1 cellular context compared by ENCODE assay signal in the genomic region with DNA sequence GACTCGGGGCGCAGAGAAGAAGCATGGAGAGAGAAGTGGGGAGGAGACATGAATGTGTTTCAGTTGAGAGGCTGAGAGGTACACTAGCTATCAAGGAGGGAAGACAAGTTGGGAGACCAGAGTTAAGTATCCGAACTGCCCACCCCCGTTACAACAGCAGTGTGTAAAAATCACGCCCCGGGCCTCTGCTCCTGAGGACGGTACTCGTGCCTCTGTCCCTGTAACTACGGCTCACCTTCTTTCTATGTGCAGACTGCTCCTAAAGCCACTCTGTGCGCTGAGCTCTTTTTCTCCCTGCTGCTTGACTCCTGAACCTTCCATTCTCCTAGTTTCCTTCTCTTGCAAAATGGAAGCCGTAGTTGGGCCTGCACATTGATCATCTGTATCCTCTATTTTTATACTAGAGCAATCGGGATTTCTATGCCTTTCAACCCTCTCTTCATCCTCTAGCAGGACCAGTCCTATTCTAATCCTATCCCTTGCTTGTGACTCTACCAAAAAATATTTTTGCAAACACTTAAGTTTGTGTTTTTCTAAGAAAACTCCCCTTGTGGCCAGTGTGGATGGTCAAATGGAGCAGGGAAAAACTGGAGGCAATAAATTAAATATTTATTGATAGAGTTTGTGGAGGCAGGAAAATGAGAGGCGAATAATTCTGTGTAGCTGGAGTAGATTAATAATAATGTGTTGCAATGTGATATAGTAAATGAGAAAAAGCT.
A peak's percentile ranks its signal among the peaks of the same experiment; 100 is the strongest.
TF ChIP-seq lines count a peak whose summit lies in the region.

No MANE protein-coding gene starts in this region.

TF ChIP-seq in HepG2, 621 proteins besides CTCF, POLR2A, EP300 and RAD21 (continued from another document and continues in another):
- TF ChIP-seq, protein P1, sequence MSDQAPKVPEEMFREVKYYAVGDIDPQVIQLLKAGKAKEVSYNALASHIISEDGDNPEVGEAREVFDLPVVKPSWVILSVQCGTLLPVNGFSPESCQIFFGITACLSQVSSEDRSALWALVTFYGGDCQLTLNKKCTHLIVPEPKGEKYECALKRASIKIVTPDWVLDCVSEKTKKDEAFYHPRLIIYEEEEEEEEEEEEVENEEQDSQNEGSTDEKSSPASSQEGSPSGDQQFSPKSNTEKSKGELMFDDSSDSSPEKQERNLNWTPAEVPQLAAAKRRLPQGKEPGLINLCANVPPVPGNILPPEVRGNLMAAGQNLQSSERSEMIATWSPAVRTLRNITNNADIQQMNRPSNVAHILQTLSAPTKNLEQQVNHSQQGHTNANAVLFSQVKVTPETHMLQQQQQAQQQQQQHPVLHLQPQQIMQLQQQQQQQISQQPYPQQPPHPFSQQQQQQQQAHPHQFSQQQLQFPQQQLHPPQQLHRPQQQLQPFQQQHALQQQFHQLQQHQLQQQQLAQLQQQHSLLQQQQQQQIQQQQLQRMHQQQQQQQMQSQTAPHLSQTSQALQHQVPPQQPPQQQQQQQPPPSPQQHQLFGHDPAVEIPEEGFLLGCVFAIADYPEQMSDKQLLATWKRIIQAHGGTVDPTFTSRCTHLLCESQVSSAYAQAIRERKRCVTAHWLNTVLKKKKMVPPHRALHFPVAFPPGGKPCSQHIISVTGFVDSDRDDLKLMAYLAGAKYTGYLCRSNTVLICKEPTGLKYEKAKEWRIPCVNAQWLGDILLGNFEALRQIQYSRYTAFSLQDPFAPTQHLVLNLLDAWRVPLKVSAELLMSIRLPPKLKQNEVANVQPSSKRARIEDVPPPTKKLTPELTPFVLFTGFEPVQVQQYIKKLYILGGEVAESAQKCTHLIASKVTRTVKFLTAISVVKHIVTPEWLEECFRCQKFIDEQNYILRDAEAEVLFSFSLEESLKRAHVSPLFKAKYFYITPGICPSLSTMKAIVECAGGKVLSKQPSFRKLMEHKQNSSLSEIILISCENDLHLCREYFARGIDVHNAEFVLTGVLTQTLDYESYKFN (CRISPR knock-in tag; conservative IDR thresholded peaks at IDR 0.05) = no peak
- TF ChIP-seq, protein P2, sequence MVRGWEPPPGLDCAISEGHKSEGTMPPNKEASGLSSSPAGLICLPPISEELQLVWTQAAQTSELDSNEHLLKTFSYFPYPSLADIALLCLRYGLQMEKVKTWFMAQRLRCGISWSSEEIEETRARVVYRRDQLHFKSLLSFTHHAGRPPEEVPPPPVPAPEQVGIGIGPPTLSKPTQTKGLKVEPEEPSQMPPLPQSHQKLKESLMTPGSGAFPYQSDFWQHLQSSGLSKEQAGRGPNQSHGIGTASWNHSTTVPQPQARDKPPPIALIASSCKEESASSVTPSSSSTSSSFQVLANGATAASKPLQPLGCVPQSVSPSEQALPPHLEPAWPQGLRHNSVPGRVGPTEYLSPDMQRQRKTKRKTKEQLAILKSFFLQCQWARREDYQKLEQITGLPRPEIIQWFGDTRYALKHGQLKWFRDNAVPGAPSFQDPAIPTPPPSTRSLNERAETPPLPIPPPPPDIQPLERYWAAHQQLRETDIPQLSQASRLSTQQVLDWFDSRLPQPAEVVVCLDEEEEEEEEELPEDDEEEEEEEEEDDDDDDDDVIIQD (CRISPR knock-in tag; IDR thresholded peaks at IDR 0.05; ENCODE audit: low read depth) = no peak
- TF ChIP-seq ZNF296 (CRISPR knock-in tag; conservative IDR thresholded peaks at IDR 0.05) (no peak; the same call in 1 of the 2 replicates), POLR2G (IDR thresholded peaks at IDR 0.05; ENCODE audit: low read depth, low read length) (no peak), ZNF329 (CRISPR knock-in tag; IDR thresholded peaks at IDR 0.05; ENCODE audit: low read depth) (no peak), JUND (CRISPR knock-in tag; IDR thresholded peaks at IDR 0.05) (0 out of 2 replicates have a peak, but pooled peaks have one; percentile 8), RBFOX2 (IDR thresholded peaks at IDR 0.05; ENCODE audit: low read depth, low read length) (no peak; the same call in none of the 2 replicates), KLF9 (CRISPR knock-in tag; IDR thresholded peaks at IDR 0.05; ENCODE audit: low read depth) (no peak), ZNF703 (CRISPR knock-in tag; IDR thresholded peaks at IDR 0.05; ENCODE audit: borderline replicate concordance) (no peak), FIP1L1 (IDR thresholded peaks at IDR 0.05; ENCODE audit: borderline replicate concordance, insufficient read depth, low read depth, low read length) (no peak), ZNF256 (CRISPR knock-in tag; conservative IDR thresholded peaks at IDR 0.05) (no peak), ZNF180 (CRISPR knock-in tag; IDR thresholded peaks at IDR 0.05; ENCODE audit: borderline replicate concordance, low read depth) (no peak), FOXK1 (CRISPR knock-in tag; IDR thresholded peaks at IDR 0.05; ENCODE audit: borderline replicate concordance, low read depth) (peak; percentile 5; the same call in 1 of the 2 replicates), KDM4B (CRISPR knock-in tag; IDR thresholded peaks at IDR 0.05) (no peak), BHLHE40 (IDR thresholded peaks at IDR 0.05; ENCODE audit: low read length) (no peak)
- TF ChIP-seq, protein P3, sequence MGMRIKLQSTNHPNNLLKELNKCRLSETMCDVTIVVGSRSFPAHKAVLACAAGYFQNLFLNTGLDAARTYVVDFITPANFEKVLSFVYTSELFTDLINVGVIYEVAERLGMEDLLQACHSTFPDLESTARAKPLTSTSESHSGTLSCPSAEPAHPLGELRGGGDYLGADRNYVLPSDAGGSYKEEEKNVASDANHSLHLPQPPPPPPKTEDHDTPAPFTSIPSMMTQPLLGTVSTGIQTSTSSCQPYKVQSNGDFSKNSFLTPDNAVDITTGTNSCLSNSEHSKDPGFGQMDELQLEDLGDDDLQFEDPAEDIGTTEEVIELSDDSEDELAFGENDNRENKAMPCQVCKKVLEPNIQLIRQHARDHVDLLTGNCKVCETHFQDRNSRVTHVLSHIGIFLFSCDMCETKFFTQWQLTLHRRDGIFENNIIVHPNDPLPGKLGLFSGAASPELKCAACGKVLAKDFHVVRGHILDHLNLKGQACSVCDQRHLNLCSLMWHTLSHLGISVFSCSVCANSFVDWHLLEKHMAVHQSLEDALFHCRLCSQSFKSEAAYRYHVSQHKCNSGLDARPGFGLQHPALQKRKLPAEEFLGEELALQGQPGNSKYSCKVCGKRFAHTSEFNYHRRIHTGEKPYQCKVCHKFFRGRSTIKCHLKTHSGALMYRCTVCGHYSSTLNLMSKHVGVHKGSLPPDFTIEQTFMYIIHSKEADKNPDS (CRISPR knock-in tag; IDR thresholded peaks at IDR 0.05) = no peak
- TF ChIP-seq, protein P4, sequence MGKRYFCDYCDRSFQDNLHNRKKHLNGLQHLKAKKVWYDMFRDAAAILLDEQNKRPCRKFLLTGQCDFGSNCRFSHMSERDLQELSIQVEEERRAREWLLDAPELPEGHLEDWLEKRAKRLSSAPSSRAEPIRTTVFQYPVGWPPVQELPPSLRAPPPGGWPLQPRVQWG (CRISPR knock-in tag; IDR thresholded peaks at IDR 0.05; ENCODE audit: borderline replicate concordance, low read depth) = no peak
- TF ChIP-seq, protein P5, sequence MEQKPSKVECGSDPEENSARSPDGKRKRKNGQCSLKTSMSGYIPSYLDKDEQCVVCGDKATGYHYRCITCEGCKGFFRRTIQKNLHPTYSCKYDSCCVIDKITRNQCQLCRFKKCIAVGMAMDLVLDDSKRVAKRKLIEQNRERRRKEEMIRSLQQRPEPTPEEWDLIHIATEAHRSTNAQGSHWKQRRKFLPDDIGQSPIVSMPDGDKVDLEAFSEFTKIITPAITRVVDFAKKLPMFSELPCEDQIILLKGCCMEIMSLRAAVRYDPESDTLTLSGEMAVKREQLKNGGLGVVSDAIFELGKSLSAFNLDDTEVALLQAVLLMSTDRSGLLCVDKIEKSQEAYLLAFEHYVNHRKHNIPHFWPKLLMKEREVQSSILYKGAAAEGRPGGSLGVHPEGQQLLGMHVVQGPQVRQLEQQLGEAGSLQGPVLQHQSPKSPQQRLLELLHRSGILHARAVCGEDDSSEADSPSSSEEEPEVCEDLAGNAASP (CRISPR knock-in tag; IDR thresholded peaks at IDR 0.05; ENCODE audit: borderline replicate concordance) = peak; percentile 7; the same call in 1 of the 2 replicates
- TF ChIP-seq, protein P6, sequence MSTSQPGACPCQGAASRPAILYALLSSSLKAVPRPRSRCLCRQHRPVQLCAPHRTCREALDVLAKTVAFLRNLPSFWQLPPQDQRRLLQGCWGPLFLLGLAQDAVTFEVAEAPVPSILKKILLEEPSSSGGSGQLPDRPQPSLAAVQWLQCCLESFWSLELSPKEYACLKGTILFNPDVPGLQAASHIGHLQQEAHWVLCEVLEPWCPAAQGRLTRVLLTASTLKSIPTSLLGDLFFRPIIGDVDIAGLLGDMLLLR (CRISPR knock-in tag; IDR thresholded peaks at IDR 0.05) = no peak
- TF ChIP-seq, protein P7, sequence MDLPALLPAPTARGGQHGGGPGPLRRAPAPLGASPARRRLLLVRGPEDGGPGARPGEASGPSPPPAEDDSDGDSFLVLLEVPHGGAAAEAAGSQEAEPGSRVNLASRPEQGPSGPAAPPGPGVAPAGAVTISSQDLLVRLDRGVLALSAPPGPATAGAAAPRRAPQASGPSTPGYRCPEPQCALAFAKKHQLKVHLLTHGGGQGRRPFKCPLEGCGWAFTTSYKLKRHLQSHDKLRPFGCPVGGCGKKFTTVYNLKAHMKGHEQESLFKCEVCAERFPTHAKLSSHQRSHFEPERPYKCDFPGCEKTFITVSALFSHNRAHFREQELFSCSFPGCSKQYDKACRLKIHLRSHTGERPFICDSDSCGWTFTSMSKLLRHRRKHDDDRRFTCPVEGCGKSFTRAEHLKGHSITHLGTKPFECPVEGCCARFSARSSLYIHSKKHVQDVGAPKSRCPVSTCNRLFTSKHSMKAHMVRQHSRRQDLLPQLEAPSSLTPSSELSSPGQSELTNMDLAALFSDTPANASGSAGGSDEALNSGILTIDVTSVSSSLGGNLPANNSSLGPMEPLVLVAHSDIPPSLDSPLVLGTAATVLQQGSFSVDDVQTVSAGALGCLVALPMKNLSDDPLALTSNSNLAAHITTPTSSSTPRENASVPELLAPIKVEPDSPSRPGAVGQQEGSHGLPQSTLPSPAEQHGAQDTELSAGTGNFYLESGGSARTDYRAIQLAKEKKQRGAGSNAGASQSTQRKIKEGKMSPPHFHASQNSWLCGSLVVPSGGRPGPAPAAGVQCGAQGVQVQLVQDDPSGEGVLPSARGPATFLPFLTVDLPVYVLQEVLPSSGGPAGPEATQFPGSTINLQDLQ (CRISPR knock-in tag; IDR thresholded peaks at IDR 0.05) = 0 out of 2 replicates have a peak, but pooled peaks have one; percentile 12
- TF ChIP-seq, protein P8, sequence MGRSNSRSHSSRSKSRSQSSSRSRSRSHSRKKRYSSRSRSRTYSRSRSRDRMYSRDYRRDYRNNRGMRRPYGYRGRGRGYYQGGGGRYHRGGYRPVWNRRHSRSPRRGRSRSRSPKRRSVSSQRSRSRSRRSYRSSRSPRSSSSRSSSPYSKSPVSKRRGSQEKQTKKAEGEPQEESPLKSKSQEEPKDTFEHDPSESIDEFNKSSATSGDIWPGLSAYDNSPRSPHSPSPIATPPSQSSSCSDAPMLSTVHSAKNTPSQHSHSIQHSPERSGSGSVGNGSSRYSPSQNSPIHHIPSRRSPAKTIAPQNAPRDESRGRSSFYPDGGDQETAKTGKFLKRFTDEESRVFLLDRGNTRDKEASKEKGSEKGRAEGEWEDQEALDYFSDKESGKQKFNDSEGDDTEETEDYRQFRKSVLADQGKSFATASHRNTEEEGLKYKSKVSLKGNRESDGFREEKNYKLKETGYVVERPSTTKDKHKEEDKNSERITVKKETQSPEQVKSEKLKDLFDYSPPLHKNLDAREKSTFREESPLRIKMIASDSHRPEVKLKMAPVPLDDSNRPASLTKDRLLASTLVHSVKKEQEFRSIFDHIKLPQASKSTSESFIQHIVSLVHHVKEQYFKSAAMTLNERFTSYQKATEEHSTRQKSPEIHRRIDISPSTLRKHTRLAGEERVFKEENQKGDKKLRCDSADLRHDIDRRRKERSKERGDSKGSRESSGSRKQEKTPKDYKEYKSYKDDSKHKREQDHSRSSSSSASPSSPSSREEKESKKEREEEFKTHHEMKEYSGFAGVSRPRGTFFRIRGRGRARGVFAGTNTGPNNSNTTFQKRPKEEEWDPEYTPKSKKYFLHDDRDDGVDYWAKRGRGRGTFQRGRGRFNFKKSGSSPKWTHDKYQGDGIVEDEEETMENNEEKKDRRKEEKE (IDR thresholded peaks at IDR 0.05) = no peak
- TF ChIP-seq, protein P9, sequence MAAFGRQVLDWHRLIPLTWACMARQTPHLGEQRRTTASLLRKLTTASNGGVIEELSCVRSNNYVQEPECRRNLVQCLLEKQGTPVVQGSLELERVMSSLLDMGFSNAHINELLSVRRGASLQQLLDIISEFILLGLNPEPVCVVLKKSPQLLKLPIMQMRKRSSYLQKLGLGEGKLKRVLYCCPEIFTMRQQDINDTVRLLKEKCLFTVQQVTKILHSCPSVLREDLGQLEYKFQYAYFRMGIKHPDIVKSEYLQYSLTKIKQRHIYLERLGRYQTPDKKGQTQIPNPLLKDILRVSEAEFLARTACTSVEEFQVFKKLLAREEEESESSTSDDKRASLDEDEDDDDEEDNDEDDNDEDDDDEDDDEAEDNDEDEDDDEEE (CRISPR knock-in tag; IDR thresholded peaks at IDR 0.05) = no peak
- TF ChIP-seq, protein P10, sequence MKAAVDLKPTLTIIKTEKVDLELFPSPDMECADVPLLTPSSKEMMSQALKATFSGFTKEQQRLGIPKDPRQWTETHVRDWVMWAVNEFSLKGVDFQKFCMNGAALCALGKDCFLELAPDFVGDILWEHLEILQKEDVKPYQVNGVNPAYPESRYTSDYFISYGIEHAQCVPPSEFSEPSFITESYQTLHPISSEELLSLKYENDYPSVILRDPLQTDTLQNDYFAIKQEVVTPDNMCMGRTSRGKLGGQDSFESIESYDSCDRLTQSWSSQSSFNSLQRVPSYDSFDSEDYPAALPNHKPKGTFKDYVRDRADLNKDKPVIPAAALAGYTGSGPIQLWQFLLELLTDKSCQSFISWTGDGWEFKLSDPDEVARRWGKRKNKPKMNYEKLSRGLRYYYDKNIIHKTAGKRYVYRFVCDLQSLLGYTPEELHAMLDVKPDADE (CRISPR knock-in tag; IDR thresholded peaks at IDR 0.05) = no peak
- TF ChIP-seq, protein P11, sequence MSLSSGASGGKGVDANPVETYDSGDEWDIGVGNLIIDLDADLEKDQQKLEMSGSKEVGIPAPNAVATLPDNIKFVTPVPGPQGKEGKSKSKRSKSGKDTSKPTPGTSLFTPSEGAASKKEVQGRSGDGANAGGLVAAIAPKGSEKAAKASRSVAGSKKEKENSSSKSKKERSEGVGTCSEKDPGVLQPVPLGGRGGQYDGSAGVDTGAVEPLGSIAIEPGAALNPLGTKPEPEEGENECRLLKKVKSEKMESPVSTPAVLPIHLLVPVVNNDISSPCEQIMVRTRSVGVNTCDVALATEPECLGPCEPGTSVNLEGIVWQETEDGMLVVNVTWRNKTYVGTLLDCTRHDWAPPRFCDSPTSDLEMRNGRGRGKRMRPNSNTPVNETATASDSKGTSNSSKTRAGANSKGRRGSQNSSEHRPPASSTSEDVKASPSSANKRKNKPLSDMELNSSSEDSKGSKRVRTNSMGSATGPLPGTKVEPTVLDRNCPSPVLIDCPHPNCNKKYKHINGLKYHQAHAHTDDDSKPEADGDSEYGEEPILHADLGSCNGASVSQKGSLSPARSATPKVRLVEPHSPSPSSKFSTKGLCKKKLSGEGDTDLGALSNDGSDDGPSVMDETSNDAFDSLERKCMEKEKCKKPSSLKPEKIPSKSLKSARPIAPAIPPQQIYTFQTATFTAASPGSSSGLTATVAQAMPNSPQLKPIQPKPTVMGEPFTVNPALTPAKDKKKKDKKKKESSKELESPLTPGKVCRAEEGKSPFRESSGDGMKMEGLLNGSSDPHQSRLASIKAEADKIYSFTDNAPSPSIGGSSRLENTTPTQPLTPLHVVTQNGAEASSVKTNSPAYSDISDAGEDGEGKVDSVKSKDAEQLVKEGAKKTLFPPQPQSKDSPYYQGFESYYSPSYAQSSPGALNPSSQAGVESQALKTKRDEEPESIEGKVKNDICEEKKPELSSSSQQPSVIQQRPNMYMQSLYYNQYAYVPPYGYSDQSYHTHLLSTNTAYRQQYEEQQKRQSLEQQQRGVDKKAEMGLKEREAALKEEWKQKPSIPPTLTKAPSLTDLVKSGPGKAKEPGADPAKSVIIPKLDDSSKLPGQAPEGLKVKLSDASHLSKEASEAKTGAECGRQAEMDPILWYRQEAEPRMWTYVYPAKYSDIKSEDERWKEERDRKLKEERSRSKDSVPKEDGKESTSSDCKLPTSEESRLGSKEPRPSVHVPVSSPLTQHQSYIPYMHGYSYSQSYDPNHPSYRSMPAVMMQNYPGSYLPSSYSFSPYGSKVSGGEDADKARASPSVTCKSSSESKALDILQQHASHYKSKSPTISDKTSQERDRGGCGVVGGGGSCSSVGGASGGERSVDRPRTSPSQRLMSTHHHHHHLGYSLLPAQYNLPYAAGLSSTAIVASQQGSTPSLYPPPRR (CRISPR knock-in tag; IDR thresholded peaks at IDR 0.05; ENCODE audit: borderline replicate concordance) = no peak; the same call in 1 of the 2 replicates
